In the genomic region with DNA sequence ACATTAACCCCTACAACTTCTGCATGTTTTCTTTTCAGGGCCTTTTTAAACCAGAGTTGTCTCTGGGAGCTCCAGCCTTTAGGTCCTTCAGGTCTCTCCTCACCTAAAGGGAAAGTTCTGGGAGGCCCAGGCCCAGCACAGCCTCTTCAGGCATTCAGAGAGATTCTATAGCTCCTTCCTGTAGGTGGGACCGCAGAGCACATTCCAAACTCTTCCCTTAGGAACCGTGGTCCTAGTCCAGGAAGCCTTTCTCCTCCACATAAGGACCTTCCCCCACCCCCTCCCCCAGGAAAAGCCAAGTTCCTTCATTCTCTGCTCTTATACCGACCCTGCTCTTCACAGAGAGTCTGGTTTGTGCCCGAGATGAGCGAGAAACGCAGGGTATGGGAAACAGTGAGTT, we compare ENCODE assay signal across 1 cellular context.
A peak's percentile ranks its signal among the peaks of the same experiment; 100 is the strongest.
TF ChIP-seq lines count a peak whose summit lies in the region.

No MANE protein-coding gene starts in this region.

TF ChIP-seq in H1, 55 proteins besides CTCF, POLR2A, EP300 and RAD21:
- TF ChIP-seq GTF2F1 (IDR thresholded peaks at IDR 0.05; ENCODE audit: borderline replicate concordance, low read depth, low read length) (no peak), EZH2 (IDR thresholded peaks at IDR 0.05; ENCODE audit: low read depth, low read length, severe bottlenecking) (peak; percentile 27), TEAD4 (IDR thresholded peaks at IDR 0.05; ENCODE audit: low read depth, low read length) (0 out of 2 replicates have a peak, but pooled peaks have one; percentile 14), KDM1A (IDR thresholded peaks at IDR 0.05; ENCODE audit: borderline replicate concordance, low read length) (0 out of 2 replicates have a peak, but pooled peaks have one; percentile 19)
